9 cellular contexts compared by ENCODE assay signal in the genomic region with DNA sequence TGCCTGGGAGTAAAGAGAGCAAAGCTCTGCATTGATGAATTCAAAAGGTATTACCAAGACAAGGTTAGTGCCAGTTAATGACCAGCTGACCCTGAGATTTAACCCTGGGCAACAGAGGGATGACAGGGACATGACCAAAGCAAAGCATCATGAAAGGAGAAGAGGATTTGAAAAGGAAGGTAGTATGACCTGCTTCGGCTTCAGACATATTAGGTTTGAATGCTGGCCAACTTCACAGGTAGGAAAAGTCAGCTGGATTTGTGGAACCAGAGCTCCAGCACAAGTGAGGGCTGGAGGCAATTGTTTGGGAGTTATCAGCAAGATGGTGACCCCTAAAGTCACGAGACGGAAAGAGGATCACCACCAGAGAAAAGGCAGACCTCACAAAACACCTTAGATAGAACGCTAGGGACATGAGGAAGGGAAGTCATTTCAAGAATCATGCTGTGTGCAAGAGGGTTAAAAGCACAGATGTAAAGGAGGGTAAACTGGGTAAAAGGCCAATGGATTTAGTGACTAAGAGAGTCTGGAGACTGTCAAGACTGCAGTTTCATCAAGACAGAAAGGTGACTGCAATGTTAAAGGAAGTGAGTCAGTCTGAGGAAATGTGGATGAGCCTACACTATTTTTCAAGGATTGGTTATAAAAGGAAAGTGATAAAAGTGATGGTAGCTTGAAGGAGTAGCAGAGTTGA.
A peak's percentile ranks its signal among the peaks of the same experiment; 100 is the strongest.
DNase-seq lines count a peak whose midpoint lies in the region; ATAC-seq, FAIRE-seq and TF ChIP-seq lines count a peak whose summit lies in the region.
"Had no signal": no experiment of that assay in that cellular context is flagged by ENCODE, and none has a peak within 500 bp of the region (broad histone marks: within the 10 kb centered on the region; RNA-seq: fewer than 3 reads in every experiment).

No MANE protein-coding gene starts in this region.

- 0 out of 20 replicates have a peak overlapping the region, but pooled peaks of 1 of the 10 experiments have one; percentile 12 for H3K4me3 ChIP-seq in BLaER1 treated with 17β-estradiol and CSF1 and Interleukin-3, amounts not matched to agents 10 nM and 100 nM

- no peaks in the 10 kb centered on the region for H3K27me3 ChIP-seq in BLaER1 treated with 17β-estradiol and CSF1 and Interleukin-3, amounts not matched to agents 10 nM and 100 nM

- POLR2A ChIA-PET in RWPE1 (lab: Yijun Ruan, JAX; ENCODE audit: low non-redundant PET): interaction anchor here (0.6 kb wide), 1 partner anchor 215 kb away, joined by 6 read pairs; the partner anchor contains the start of gene CBR4

- DNase-seq in H54 (ENCODE audit: insufficient read length, low spot score) (peak; percentile 15), RWPE1 (ENCODE audit: low spot score) (peak; percentile 82), kidney tubule cell (ENCODE audit: low spot score) (peak; percentile 96), NCI-H1048 (lab: John Stamatoyannopoulos, UW) (no peak), erythroblast (lab: John Stamatoyannopoulos, UW) (no peak)
- DNase-seq in activated CD4-positive, alpha-beta T cell treated with anti-CD3 and anti-CD28 coated beads for 48 hours: no peak
- DNase-seq: activated CD4-positive, CD25-positive, alpha-beta regulatory T cell had no signal

- no peak for TF ChIP-seq POLR2A in H54 (IDR thresholded peaks at IDR 0.05; ENCODE audit: low read depth, low read length)
- no peak for TF ChIP-seq POLR2A in erythroblast (IDR thresholded peaks at IDR 0.05; ENCODE audit: low read length)

- peak overlapping the region in 8 of 11 experiments; percentile 15 to 69 (median 40); a peak in 12 of 22 replicates for H3K27ac ChIP-seq in BLaER1 treated with 17β-estradiol and CSF1 and Interleukin-3, amounts not matched to agents 10 nM and 100 nM
- peak overlapping the region; percentile 69 for H3K27ac ChIP-seq in RWPE1

- H3K9ac ChIP-seq in BLaER1 treated with 17β-estradiol and CSF1 and Interleukin-3, amounts not matched to agents 10 nM and 100 nM: no peak overlapping the region

- CTCF ChIA-PET in RWPE1 (lab: Yijun Ruan, JAX): interaction anchor here (0.9 to 1.1 kb wide), 3 partner anchors 8 to 227 kb away, joined by 3 read pairs; no protein-coding TSS in a partner anchor

- peak overlapping the region; percentile 14 to 80 (median 56); a peak in 20 of 22 replicates for H3K4me2 ChIP-seq in BLaER1 treated with 17β-estradiol and CSF1 and Interleukin-3, amounts not matched to agents 10 nM and 100 nM

- FAIRE-seq in H54 (lab: Jason Lieb, UNC): peak; percentile 68

- peaks cover 0 to 99% (median 10%) of the 10 kb centered on the region in 11 experiments; a peak in 13 of 22 replicates for H4K20me1 ChIP-seq in BLaER1 treated with 17β-estradiol and CSF1 and Interleukin-3, amounts not matched to agents 10 nM and 100 nM

- peaks cover 0 to 6% (median 4%) of the 10 kb centered on the region in 11 experiments; a peak in 4 of 22 replicates for H3K9me3 ChIP-seq in BLaER1 treated with 17β-estradiol and CSF1 and Interleukin-3, amounts not matched to agents 10 nM and 100 nM (replicated peaks in 1 of 11)

- H3K36me3 ChIP-seq in BLaER1 treated with 17β-estradiol and CSF1 and Interleukin-3, amounts not matched to agents 10 nM and 100 nM: peaks cover 3 to 56% (median 20%) of the 10 kb centered on the region in 11 experiments; a peak in 17 of 22 replicates

- peaks cover 32 to 73% (median 52%) of the 10 kb centered on the region in 10 experiments for H3K4me1 ChIP-seq in BLaER1 treated with 17β-estradiol and CSF1 and Interleukin-3, amounts not matched to agents 10 nM and 100 nM

- no peak for TF ChIP-seq CTCF in RWPE1 (conservative IDR thresholded peaks at IDR 0.05; ENCODE audit: low read depth)

- no peak for ATAC-seq in GM21723 (IDR thresholded peaks at IDR 0.05; ENCODE audit: unreplicated experiment)

Comparison
In these comparisons a context has a peak if more than half of its experiments do, and no peak if none do; other contexts are left out.
1. DNase-seq: peak in H54 (single experiment), RWPE1 (single experiment) and kidney tubule cell (single experiment); none in activated CD4-positive, alpha-beta T cell treated with anti-CD3 and anti-CD28 coated beads for 48 hours (single experiment), NCI-H1048 (single experiment) and erythroblast (0 of 2).